ENCODE assay signal across 16 cellular contexts in genomic region chr5:153798830-153799229, GRCh38.
"Had no signal": no experiment of that assay in that cellular context is flagged by ENCODE, and none has a peak within 500 bp of the region (broad histone marks: within the 10 kb centered on the region; RNA-seq: fewer than 3 reads in every experiment).

No MANE protein-coding gene starts in this region.

- DNase-seq: cortex of kidney; dorsolateral prefrontal cortex; effector memory CD4-positive, alpha-beta T cell; foreskin keratinocyte; heart left ventricle; hippocampal formation; left colon; mesendoderm; naive B cell; posterior cingulate gyrus; small intestine; stimulated activated CD4-positive, alpha-beta T cell treated with anti-CD3 and anti-CD28 coated beads, Interleukin-12 subunit alpha, Interleukin-12 subunit beta, amount 100 ng/mL, for 4 hours; stimulated activated naive CD4-positive, alpha-beta T cell treated with Interleukin-2 at 50 U/mL for 16 hours; thyroid gland had no signal

- H3K27me3 ChIP-seq: dorsolateral prefrontal cortex, foreskin keratinocyte, heart left ventricle, right atrium auricular region, thyroid gland had no signal

- H3K4me1 ChIP-seq: foreskin keratinocyte, heart left ventricle, right atrium auricular region, thyroid gland had no signal

- H3K4me3 ChIP-seq: dorsolateral prefrontal cortex, heart left ventricle, right atrium auricular region, thyroid gland had no signal

- FAIRE-seq: small intestine, urothelium cell line had no signal

- H3K9me3 ChIP-seq: heart left ventricle, right atrium auricular region, thyroid gland had no signal

- ATAC-seq: foreskin keratinocyte, heart left ventricle, left colon had no signal

- H3K27ac ChIP-seq: dorsolateral prefrontal cortex, foreskin keratinocyte, heart left ventricle, right atrium auricular region, thyroid gland had no signal

- H3K36me3 ChIP-seq: heart left ventricle, right atrium auricular region, thyroid gland had no signal
